ENCODE assay signal across 8 cellular contexts in the genomic region with DNA sequence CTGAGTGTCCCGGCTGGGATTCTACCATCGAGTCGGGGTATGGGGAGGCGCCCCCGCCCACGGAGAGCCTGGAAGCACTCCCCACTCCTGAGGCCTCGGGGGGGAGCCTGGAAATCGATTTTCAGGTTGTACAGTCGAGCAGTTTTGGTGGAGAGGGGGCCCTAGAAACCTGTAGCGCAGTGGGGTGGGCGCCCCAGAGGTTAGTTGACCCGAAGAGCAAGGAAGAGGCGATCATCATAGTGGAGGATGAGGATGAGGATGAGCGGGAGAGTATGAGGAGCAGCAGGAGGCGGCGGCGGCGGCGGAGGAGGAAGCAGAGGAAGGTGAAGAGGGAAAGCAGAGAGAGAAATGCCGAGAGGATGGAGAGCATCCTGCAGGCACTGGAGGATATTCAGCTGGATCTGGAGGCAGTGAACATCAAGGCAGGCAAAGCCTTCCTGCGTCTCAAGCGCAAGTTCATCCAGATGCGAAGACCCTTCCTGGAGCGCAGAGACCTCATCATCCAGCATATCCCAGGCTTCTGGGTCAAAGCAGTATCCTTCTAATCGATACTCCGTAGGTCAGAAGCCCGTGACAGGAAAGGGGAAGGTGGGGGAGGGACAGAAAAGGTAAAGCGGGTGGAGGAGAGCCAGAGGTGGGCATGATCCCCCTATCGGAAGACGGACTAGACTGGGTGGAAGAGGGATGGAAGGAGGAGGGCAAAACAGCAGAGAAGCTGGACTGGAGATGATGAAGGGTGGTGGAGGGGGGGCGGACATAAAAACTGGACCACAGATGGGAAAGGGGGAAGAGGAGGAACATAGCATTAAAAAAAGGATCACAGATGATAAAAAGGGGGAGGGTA. TPM values are rescaled to one million over a fixed set of nuclear protein-coding genes. Genes with fewer than 3 reads are reported as not detected.
DNase-seq lines count a peak whose midpoint lies in the region; ATAC-seq, FAIRE-seq and TF ChIP-seq lines count a peak whose summit lies in the region.

No MANE protein-coding gene starts in this region.

- H4K20me1 ChIP-seq in GM12878 (ENCODE audit: control insufficient read depth, insufficient read depth) = no peaks in the 10 kb centered on the region

- CTCF ChIA-PET in GM12878 (lab: Yijun Ruan, JAX) = interaction anchor here (1.4 kb wide), 1 partner anchor 11 kb away, joined by 5 read pairs; no protein-coding TSS in a partner anchor

- H3K27ac ChIP-seq in GM12878 (ENCODE audit: control insufficient read depth, insufficient read depth) (peak overlapping the region; percentile 42), urinary bladder (ENCODE audit: low read depth) (peak overlapping the region; percentile 82)

- peak overlapping the region; percentile 85 for H3K27ac Mint-ChIP-seq in activated naive CD4-positive, alpha-beta T cell treated with anti-CD3 and anti-CD28 coated beads, Interleukin-2, amount 50 U/mL, for 24 hours
- peak overlapping the region; percentile 96 for H3K27ac Mint-ChIP-seq in memory B cell

- H3K27me3 Mint-ChIP-seq in activated naive CD4-positive, alpha-beta T cell treated with anti-CD3 and anti-CD28 coated beads, Interleukin-2, amount 50 U/mL, for 24 hours = no peaks in the 10 kb centered on the region
- no peaks in the 10 kb centered on the region for H3K27me3 Mint-ChIP-seq in memory B cell

- BruUV-seq in GM12878 (replicated peaks; lab: Mats Ljungman, UMichigan) = no TSS peak

- peaks cover 0 to 5% of the 10 kb centered on the region in 2 experiments; a peak in 1 of 4 replicates for H3K36me3 ChIP-seq in GM12878 (ENCODE audit: control insufficient read depth in 2 of 2, insufficient read depth in 2 of 2, low read length in 1 of 2)
- H3K36me3 ChIP-seq in urinary bladder (ENCODE audit: insufficient read depth) = peaks cover 2% of the 10 kb centered on the region

- H3K9me3 Mint-ChIP-seq in activated naive CD4-positive, alpha-beta T cell treated with anti-CD3 and anti-CD28 coated beads, Interleukin-2, amount 50 U/mL, for 24 hours = no peaks in the 10 kb centered on the region
- no peaks in the 10 kb centered on the region for H3K9me3 Mint-ChIP-seq in memory B cell

- H3K9ac ChIP-seq in GM12878 (ENCODE audit: control insufficient read depth, insufficient read depth, low read length) = peak overlapping the region; percentile 73

- no peaks in the 10 kb centered on the region for H3K27me3 ChIP-seq in GM12878 (replicated peaks in 1 of 2; ENCODE audit: control insufficient read depth in 2 of 2, insufficient read depth in 2 of 2, low read length in 1 of 2)

- peak overlapping the region; percentile 95 for H3K4me3 Mint-ChIP-seq in activated naive CD4-positive, alpha-beta T cell treated with anti-CD3 and anti-CD28 coated beads, Interleukin-2, amount 50 U/mL, for 24 hours
- peak overlapping the region; percentile 91 for H3K4me3 Mint-ChIP-seq in memory B cell

- no peak for TF ChIP-seq RAD21 in GM12878 (IDR thresholded peaks at IDR 0.05; ENCODE audit: insufficient read depth, low read depth, low read length)

- no peak for DNase-seq in activated naive CD4-positive, alpha-beta T cell treated with anti-CD3 and anti-CD28 coated beads, Interleukin-2, amount 50 U/mL, for 16 hours
- no peak for DNase-seq in GM12878 (ENCODE audit: low read depth, low spot score)
- DNase-seq in memory B cell (ENCODE audit: low spot score in 2 of 2) = peak in 1 of 2 donors; percentile 11
- no peak for DNase-seq in NAMALWA (ENCODE audit: low spot score)
- no peak for DNase-seq in DMS114 treated with DMSO at 0.1 percent for 48 hours (lab: John Stamatoyannopoulos, UW; ENCODE audit: unreplicated experiment)

- peaks cover 49% of the 10 kb centered on the region for H3K4me1 Mint-ChIP-seq in activated naive CD4-positive, alpha-beta T cell treated with anti-CD3 and anti-CD28 coated beads, Interleukin-2, amount 50 U/mL, for 24 hours
- peaks cover 31% of the 10 kb centered on the region for H3K4me1 Mint-ChIP-seq in memory B cell

- 32% methylated on average over 23 of the region's 31 CpGs for WGBS in GM12878 (ENCODE audit: insufficient coverage, insufficient replicate concordance, low lambda C conversion rate, missing lambda C conversion rate)
- WGBS in urinary bladder = 4% methylated on average over 31 of the region's 31 CpGs

- POLR2A ChIA-PET in GM12878 (lab: Charles Lee) = interaction anchor here (0.5 to 2.0 kb wide), 4 partner anchors 10 to 963 kb away, joined by 4 to 9 read pairs (median 5); a partner anchor contains a TSS

- SMC1A ChIA-PET in GM12878 (lab: Charles Lee; ENCODE audit: uncharacterized antibody, unreplicated experiment) = interaction anchor here (0.6 to 1.3 kb wide), 2 partner anchors 10 to 691 kb away, joined by 3 to 4 read pairs; no protein-coding TSS in a partner anchor

- peaks cover 6% of the 10 kb centered on the region for H3K79me2 ChIP-seq in GM12878 (ENCODE audit: control insufficient read depth, insufficient read depth, low read length)

- ATAC-seq in GM12878 = no peak
- no peak for ATAC-seq in memory B cell (ENCODE audit: low read depth)
- no peak for ATAC-seq in HG03095 (IDR thresholded peaks at IDR 0.05; ENCODE audit: unreplicated experiment)

- intact Hi-C loops in GM12878 (cut with micrococcal nuclease; ENCODE audit: unreplicated experiment) = loop anchor here (1.0 kb wide), 1 partner anchor 10 kb away; no protein-coding TSS in a partner anchor

- H3K4me3 ChIP-seq in GM12878 = peak overlapping the region; percentile 73
- H3K4me3 ChIP-seq in urinary bladder (ENCODE audit: low read depth, low read length) = peak overlapping the region; percentile 92

- in situ Hi-C loops in GM12878 (cut with MboI) = no loop called here

- no peak for FAIRE-seq in GM12878 (lab: Jason Lieb, UNC)

- peak overlapping the region; percentile 69 for H3K4me2 ChIP-seq in GM12878 (ENCODE audit: control insufficient read depth, insufficient read depth)

- H3K9me3 ChIP-seq in GM12878 (replicated peaks; ENCODE audit: control insufficient read depth, insufficient read depth, low read length) = no peaks in the 10 kb centered on the region

- H3K4me1 ChIP-seq in GM12878 (ENCODE audit: control insufficient read depth, insufficient read depth, low read length) (no peaks in the 10 kb centered on the region), urinary bladder (ENCODE audit: insufficient read depth) (no peaks in the 10 kb centered on the region)

- no peak for TF ChIP-seq POLR2A in GM12878 (IDR thresholded peaks at IDR 0.05; ENCODE audit: low read depth, low read length)

- RAD21 ChIA-PET in GM12878 (lab: Charles Lee; ENCODE audit: unreplicated experiment) = no interaction called here

- TF ChIP-seq EP300 in GM12878 (IDR thresholded peaks at IDR 0.05; ENCODE audit: borderline replicate concordance in 1 of 2, control insufficient read depth in 1 of 2, low read depth in 2 of 2, low read length in 2 of 2) = no peak

- H2AFZ ChIP-seq in GM12878 (ENCODE audit: control insufficient read depth, low read depth, low read length) = no peak overlapping the region

- no peak for TF ChIP-seq CTCF in GM12878 (IDR thresholded peaks at IDR 0.05 in 2 of 3, conservative IDR thresholded peaks at IDR 0.05 in 1 of 3; ENCODE audit: control insufficient read depth in 2 of 3, extremely low read depth in 1 of 3, insufficient read depth in 1 of 3, low read depth in 3 of 3, low read length in 3 of 3)

- H3K36me3 Mint-ChIP-seq in activated naive CD4-positive, alpha-beta T cell treated with anti-CD3 and anti-CD28 coated beads, Interleukin-2, amount 50 U/mL, for 24 hours = peaks cover 13% of the 10 kb centered on the region
- H3K36me3 Mint-ChIP-seq in memory B cell = peaks cover 13% of the 10 kb centered on the region

RNA-seq across cellular contexts. Expression of a gene that starts 0.8 kb away (rescaled TPM):
- 13.7 and 15.4 TPM in 2 replicates for total RNA-seq in GM12878 (2013; cell fraction: nucleolus; rRNA removed)
- 12.8 and 13.4 TPM in 2 replicates for total RNA-seq in GM12878 (2014; rRNA removed)
- total RNA-seq in GM12878 (2014; rRNA removed; fragmentation: Illumina TruSeq; extraction: Trizol) = 12.3 and 12.9 TPM in 2 replicates
- total RNA-seq in GM12878 (2021) = 16.0 and 16.1 TPM in 2 replicates
- 27.1 TPM for polyA plus RNA-seq in GM12878 (2011; ENCODE audit: low read depth)
- 19.9 and 20.1 TPM in 2 replicates for polyA plus RNA-seq in GM12878 (2011; rRNA removed)
- polyA plus RNA-seq in GM12878 (2011; cell fraction: cytosol; rRNA removed) = 10.1 and 11.6 TPM in 2 replicates
- 53.1 and 62.8 TPM in 2 replicates for polyA plus RNA-seq in GM12878 (2011; cell fraction: nucleus; rRNA removed)
- polyA plus RNA-seq in GM12878 (2012) = 28.0 and 49.3 TPM in 2 replicates
- polyA plus RNA-seq in GM12878 (2014; fragmentation: Illumina TruSeq; extraction: Trizol) = 24.6 and 29.5 TPM in 2 replicates
- polyA plus RNA-seq in GM12878 (2014; fragmentation: Nextera tagmentation; extraction: Ambion mirVana) = 1 to 10 TPM in 1 of 2 experiments, under 1 TPM in 1; 0.53 to 1.8 TPM
- polyA plus RNA-seq in GM12878 (2014; rRNA removed) = 19.7 and 20.0 TPM in 2 replicates
- polyA plus RNA-seq in GM12878 (2016; fragmentation: Nextera tagmentation; extraction: Ambion mirVana) = 10 to 100 TPM; 13.3 to 15.6 TPM
- polyA minus RNA-seq in GM12878 (2011; rRNA and poly(A)+ RNA removed) = 4.1 and 11.3 TPM in 2 replicates
- 4.5 and 4.9 TPM in 2 replicates for polyA minus RNA-seq in GM12878 (2011; cell fraction: cytosol; rRNA and poly(A)+ RNA removed)
- 5.0 and 6.8 TPM in 2 replicates for polyA minus RNA-seq in GM12878 (2011; cell fraction: nucleus; rRNA and poly(A)+ RNA removed)
- 18.9 TPM for total RNA-seq in urinary bladder
- polyA plus RNA-seq in urinary bladder = 105 TPM

RNA-seq across cellular contexts. Expression of a gene that starts 10.9 kb away (rescaled TPM):
- 121 TPM in 2 replicates for total RNA-seq in GM12878 (2013; cell fraction: nucleolus; rRNA removed)
- 7.0 and 8.6 TPM in 2 replicates for total RNA-seq in GM12878 (2014; rRNA removed)
- total RNA-seq in GM12878 (2014; rRNA removed; fragmentation: Illumina TruSeq; extraction: Trizol) = 8.5 and 9.8 TPM in 2 replicates
- 5.3 and 6.0 TPM in 2 replicates for total RNA-seq in GM12878 (2021)
- 3.8 TPM for polyA plus RNA-seq in GM12878 (2011; ENCODE audit: low read depth)
- polyA plus RNA-seq in GM12878 (2011; rRNA removed) = 14.8 and 21.1 TPM in 2 replicates
- 4.2 and 4.8 TPM in 2 replicates for polyA plus RNA-seq in GM12878 (2011; cell fraction: cytosol; rRNA removed)
- polyA plus RNA-seq in GM12878 (2011; cell fraction: nucleus; rRNA removed) = 34.2 and 35.6 TPM in 2 replicates
- 5.6 and 6.2 TPM in 2 replicates for polyA plus RNA-seq in GM12878 (2012)
- 6.0 and 7.5 TPM in 2 replicates for polyA plus RNA-seq in GM12878 (2014; fragmentation: Illumina TruSeq; extraction: Trizol)
- 1 to 10 TPM in 1 of 2 experiments, under 1 TPM in 1; 1.00 to 1.1 TPM for polyA plus RNA-seq in GM12878 (2014; fragmentation: Nextera tagmentation; extraction: Ambion mirVana)
- 5.1 and 5.4 TPM in 2 replicates for polyA plus RNA-seq in GM12878 (2014; rRNA removed)
- 1 to 10 TPM; 4.5 to 4.6 TPM for polyA plus RNA-seq in GM12878 (2016; fragmentation: Nextera tagmentation; extraction: Ambion mirVana)
- polyA minus RNA-seq in GM12878 (2011; rRNA and poly(A)+ RNA removed) = 79.8 and 87.1 TPM in 2 replicates
- 7.4 and 8.2 TPM in 2 replicates for polyA minus RNA-seq in GM12878 (2011; cell fraction: cytosol; rRNA and poly(A)+ RNA removed)
- polyA minus RNA-seq in GM12878 (2011; cell fraction: nucleus; rRNA and poly(A)+ RNA removed) = 39.4 and 68.1 TPM in 2 replicates
- total RNA-seq in urinary bladder = 33.1 TPM
- 4.2 TPM for polyA plus RNA-seq in urinary bladder

RNA-seq across cellular contexts. Expression of a gene that starts 34.4 kb away (rescaled TPM):
- total RNA-seq in GM12878 (2013; cell fraction: nucleolus; rRNA removed) = 0.13 TPM in 1 of 2 replicates, not detected in the other
- 0.06 and 0.27 TPM in 2 replicates for total RNA-seq in GM12878 (2014; rRNA removed)
- total RNA-seq in GM12878 (2014; rRNA removed; fragmentation: Illumina TruSeq; extraction: Trizol) = 0.04 and 0.05 TPM in 2 replicates
- total RNA-seq in GM12878 (2021) = 0.10 and 0.11 TPM in 2 replicates
- polyA plus RNA-seq in GM12878 (2011; ENCODE audit: low read depth) = 0.08 TPM
- 0.10 and 0.14 TPM in 2 replicates for polyA plus RNA-seq in GM12878 (2011; rRNA removed)
- polyA plus RNA-seq in GM12878 (2011; cell fraction: cytosol; rRNA removed) = 0.13 and 0.25 TPM in 2 replicates
- 0.45 and 0.66 TPM in 2 replicates for polyA plus RNA-seq in GM12878 (2011; cell fraction: nucleus; rRNA removed)
- 0.11 and 0.15 TPM in 2 replicates for polyA plus RNA-seq in GM12878 (2012)
- polyA plus RNA-seq in GM12878 (2014; fragmentation: Illumina TruSeq; extraction: Trizol) = 0.13 TPM in 2 replicates
- not detected for polyA plus RNA-seq in GM12878 (2014; fragmentation: Nextera tagmentation; extraction: Ambion mirVana)
- 0.05 and 0.24 TPM in 2 replicates for polyA plus RNA-seq in GM12878 (2014; rRNA removed)
- polyA plus RNA-seq in GM12878 (2016; fragmentation: Nextera tagmentation; extraction: Ambion mirVana) = not detected
- 0.07 and 0.21 TPM in 2 replicates for polyA minus RNA-seq in GM12878 (2011; rRNA and poly(A)+ RNA removed)
- polyA minus RNA-seq in GM12878 (2011; cell fraction: cytosol; rRNA and poly(A)+ RNA removed) = not detected in 2 replicates
- under 0.01 and 0.29 TPM in 2 replicates for polyA minus RNA-seq in GM12878 (2011; cell fraction: nucleus; rRNA and poly(A)+ RNA removed)
- 5.6 TPM for total RNA-seq in urinary bladder
- 1.5 TPM for polyA plus RNA-seq in urinary bladder
